19 cellular contexts compared by ENCODE assay signal in the genomic region with DNA sequence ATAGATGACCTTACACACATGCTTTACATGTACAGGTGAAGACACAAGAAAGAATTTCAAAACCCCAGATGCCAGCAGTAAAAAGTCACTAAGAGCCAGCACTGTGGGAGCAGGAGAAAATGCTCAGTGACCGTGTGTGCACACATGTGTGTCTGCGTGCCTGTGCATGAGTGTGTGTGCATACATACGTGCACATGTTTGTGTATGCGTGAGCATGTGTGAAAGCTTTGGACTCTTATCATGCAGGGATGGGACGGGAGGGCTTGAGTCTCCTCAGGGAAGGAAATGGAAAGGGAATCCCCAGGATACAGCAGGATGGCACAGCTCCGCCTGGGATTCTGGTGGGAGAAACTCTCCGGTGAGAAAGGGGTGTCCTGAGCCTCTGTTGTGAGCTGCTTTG.
A peak's percentile ranks its signal among the peaks of the same experiment; 100 is the strongest.
DNase-seq lines count a peak whose midpoint lies in the region; ATAC-seq and TF ChIP-seq lines count a peak whose summit lies in the region.
"Had no signal": no experiment of that assay in that cellular context is flagged by ENCODE, and none has a peak within 500 bp of the region (broad histone marks: within the 10 kb centered on the region; RNA-seq: fewer than 3 reads in every experiment).

No MANE protein-coding gene starts in this region.

- intact Hi-C loops in testis (cut with DNase I; ENCODE audit: low total_unique reads) = no loop called here

- no peak overlapping the region for H3K4me3 ChIP-seq in coronary artery
- no peak overlapping the region for H3K4me3 ChIP-seq in testis

- no peaks in the 10 kb centered on the region for H3K36me3 ChIP-seq in testis (ENCODE audit: low read depth, missing control alignments)

- peak; percentile 2 for DNase-seq in activated naive CD8-positive, alpha-beta T cell treated with anti-CD3 and anti-CD28 coated beads, Interleukin-2, amount 10 ng/mL, durations not matched to agents 7 days and 5 days
- DNase-seq in activated naive CD8-positive, alpha-beta T cell treated with anti-CD3 and anti-CD28 coated beads for 36 hours = no peak
- DNase-seq in coronary artery (ENCODE audit: low spot score) (peak; percentile 63), mesenteric fat pad (ENCODE audit: low spot score) (peak; percentile 65), testis (peak; percentile 5), NOMO-1 (lab: John Stamatoyannopoulos, UW; ENCODE audit: unreplicated experiment in 2 of 2) (no peak)
- DNase-seq in T-helper 2 cell treated with Interferon-gamma antibody and Interleukin-4, amounts not matched to agents 5 μg/mL and 100 μg/mL, for 36 hours (ENCODE audit: low spot score) = no peak
- DNase-seq: CD4-positive, CD25-positive, alpha-beta regulatory T cell; EL; GF-D8; Karpas-422; MV-4-11; NCI-H1694; NCI-H2081 treated with DMSO at 0.1 percent for 48 hours; NCI-H2171 treated with DMSO at 0.1 percent for 48 hours; NCI-H446; OCI-M1 had no signal

- H3K4me3 Mint-ChIP-seq in activated naive CD8-positive, alpha-beta T cell treated with anti-CD3 and anti-CD28 coated beads, Interleukin-2, amount 10 ng/mL, durations not matched to agents 7 days and 5 days = no peak overlapping the region
- no peak overlapping the region for H3K4me3 Mint-ChIP-seq in activated naive CD8-positive, alpha-beta T cell treated with anti-CD3 and anti-CD28 coated beads for 36 hours
- no peak overlapping the region for H3K4me3 Mint-ChIP-seq in T-helper 2 cell treated with Interferon-gamma antibody and Interleukin-4, amounts not matched to agents 5 μg/mL and 100 μg/mL, for 36 hours
- H3K4me3 Mint-ChIP-seq: CD4-positive, CD25-positive, alpha-beta regulatory T cell had no signal

- H3K27ac Mint-ChIP-seq in activated naive CD8-positive, alpha-beta T cell treated with anti-CD3 and anti-CD28 coated beads, Interleukin-2, amount 10 ng/mL, durations not matched to agents 7 days and 5 days = no peak overlapping the region
- no peak overlapping the region for H3K27ac Mint-ChIP-seq in activated naive CD8-positive, alpha-beta T cell treated with anti-CD3 and anti-CD28 coated beads for 36 hours
- H3K27ac Mint-ChIP-seq in T-helper 2 cell treated with Interferon-gamma antibody and Interleukin-4, amounts not matched to agents 5 μg/mL and 100 μg/mL, for 36 hours = no peak overlapping the region
- H3K27ac Mint-ChIP-seq: CD4-positive, CD25-positive, alpha-beta regulatory T cell had no signal

- no peaks in the 10 kb centered on the region for H3K4me1 ChIP-seq in testis

- H3K36me3 Mint-ChIP-seq in activated naive CD8-positive, alpha-beta T cell treated with anti-CD3 and anti-CD28 coated beads, Interleukin-2, amount 10 ng/mL, durations not matched to agents 7 days and 5 days = no peaks in the 10 kb centered on the region
- H3K36me3 Mint-ChIP-seq in activated naive CD8-positive, alpha-beta T cell treated with anti-CD3 and anti-CD28 coated beads for 36 hours = no peaks in the 10 kb centered on the region
- no peaks in the 10 kb centered on the region for H3K36me3 Mint-ChIP-seq in T-helper 2 cell treated with Interferon-gamma antibody and Interleukin-4, amounts not matched to agents 5 μg/mL and 100 μg/mL, for 36 hours (ENCODE audit: low read depth)
- H3K36me3 Mint-ChIP-seq: CD4-positive, CD25-positive, alpha-beta regulatory T cell had no signal

- no peaks in the 10 kb centered on the region for H3K9me3 ChIP-seq in testis

- H3K27ac ChIP-seq in coronary artery (no peak overlapping the region), testis (no peak overlapping the region)

- peaks cover 19% of the 10 kb centered on the region for H3K27me3 Mint-ChIP-seq in activated naive CD8-positive, alpha-beta T cell treated with anti-CD3 and anti-CD28 coated beads, Interleukin-2, amount 10 ng/mL, durations not matched to agents 7 days and 5 days
- peaks cover 17% of the 10 kb centered on the region for H3K27me3 Mint-ChIP-seq in activated naive CD8-positive, alpha-beta T cell treated with anti-CD3 and anti-CD28 coated beads for 36 hours
- H3K27me3 Mint-ChIP-seq in T-helper 2 cell treated with Interferon-gamma antibody and Interleukin-4, amounts not matched to agents 5 μg/mL and 100 μg/mL, for 36 hours (ENCODE audit: low read depth) = peaks cover 16% of the 10 kb centered on the region
- H3K27me3 Mint-ChIP-seq: CD4-positive, CD25-positive, alpha-beta regulatory T cell had no signal

- TF ChIP-seq CTCF in coronary artery (IDR thresholded peaks at IDR 0.05) (no peak), testis (IDR thresholded peaks at IDR 0.05) (no peak)

- no peaks in the 10 kb centered on the region for H3K9me3 Mint-ChIP-seq in activated naive CD8-positive, alpha-beta T cell treated with anti-CD3 and anti-CD28 coated beads, Interleukin-2, amount 10 ng/mL, durations not matched to agents 7 days and 5 days
- H3K9me3 Mint-ChIP-seq in activated naive CD8-positive, alpha-beta T cell treated with anti-CD3 and anti-CD28 coated beads for 36 hours = no peaks in the 10 kb centered on the region
- H3K9me3 Mint-ChIP-seq in T-helper 2 cell treated with Interferon-gamma antibody and Interleukin-4, amounts not matched to agents 5 μg/mL and 100 μg/mL, for 36 hours = no peaks in the 10 kb centered on the region
- H3K9me3 Mint-ChIP-seq: CD4-positive, CD25-positive, alpha-beta regulatory T cell had no signal

- no peak for ATAC-seq in activated naive CD8-positive, alpha-beta T cell treated with anti-CD3 and anti-CD28 coated beads, Interleukin-2, amount 10 ng/mL, durations not matched to agents 7 days and 5 days (ENCODE audit: low read depth)
- ATAC-seq in GM19452 (IDR thresholded peaks at IDR 0.05; ENCODE audit: unreplicated experiment) = no peak
- ATAC-seq: Right ventricle myocardium inferior had no signal

- no peaks in the 10 kb centered on the region for H3K27me3 ChIP-seq in testis

- 77 to 91% methylated on average over 7 of the region's 7 CpGs for WGBS in testis, 2 donors

- no peak for TF ChIP-seq POLR2A in testis (IDR thresholded peaks at IDR 0.05)

- peaks cover 6% of the 10 kb centered on the region for H3K4me1 Mint-ChIP-seq in activated naive CD8-positive, alpha-beta T cell treated with anti-CD3 and anti-CD28 coated beads, Interleukin-2, amount 10 ng/mL, durations not matched to agents 7 days and 5 days
- peaks cover 3% of the 10 kb centered on the region for H3K4me1 Mint-ChIP-seq in activated naive CD8-positive, alpha-beta T cell treated with anti-CD3 and anti-CD28 coated beads for 36 hours
- H3K4me1 Mint-ChIP-seq in T-helper 2 cell treated with Interferon-gamma antibody and Interleukin-4, amounts not matched to agents 5 μg/mL and 100 μg/mL, for 36 hours (ENCODE audit: low read depth) = peaks cover 2% of the 10 kb centered on the region

- POLR2A ChIA-PET in activated naive CD8-positive, alpha-beta T cell treated with anti-CD3 and anti-CD28 coated beads, Interleukin-2, amount 10 ng/mL, durations not matched to agents 7 days and 5 days (lab: Charles Lee) = no interaction called here

Comparison
In these comparisons a context has a peak if more than half of its experiments do, and no peak if none do; other contexts are left out.
1. DNase-seq: peak in activated naive CD8-positive, alpha-beta T cell treated with anti-CD3 and anti-CD28 coated beads, Interleukin-2, amount 10 ng/mL, durations not matched to agents 7 days and 5 days (single experiment), coronary artery (single experiment), mesenteric fat pad (single experiment) and testis (single experiment); none in activated naive CD8-positive, alpha-beta T cell treated with anti-CD3 and anti-CD28 coated beads for 36 hours (single experiment), NOMO-1 (0 of 2) and T-helper 2 cell treated with Interferon-gamma antibody and Interleukin-4, amounts not matched to agents 5 μg/mL and 100 μg/mL, for 36 hours (single experiment).